In the genomic region with DNA sequence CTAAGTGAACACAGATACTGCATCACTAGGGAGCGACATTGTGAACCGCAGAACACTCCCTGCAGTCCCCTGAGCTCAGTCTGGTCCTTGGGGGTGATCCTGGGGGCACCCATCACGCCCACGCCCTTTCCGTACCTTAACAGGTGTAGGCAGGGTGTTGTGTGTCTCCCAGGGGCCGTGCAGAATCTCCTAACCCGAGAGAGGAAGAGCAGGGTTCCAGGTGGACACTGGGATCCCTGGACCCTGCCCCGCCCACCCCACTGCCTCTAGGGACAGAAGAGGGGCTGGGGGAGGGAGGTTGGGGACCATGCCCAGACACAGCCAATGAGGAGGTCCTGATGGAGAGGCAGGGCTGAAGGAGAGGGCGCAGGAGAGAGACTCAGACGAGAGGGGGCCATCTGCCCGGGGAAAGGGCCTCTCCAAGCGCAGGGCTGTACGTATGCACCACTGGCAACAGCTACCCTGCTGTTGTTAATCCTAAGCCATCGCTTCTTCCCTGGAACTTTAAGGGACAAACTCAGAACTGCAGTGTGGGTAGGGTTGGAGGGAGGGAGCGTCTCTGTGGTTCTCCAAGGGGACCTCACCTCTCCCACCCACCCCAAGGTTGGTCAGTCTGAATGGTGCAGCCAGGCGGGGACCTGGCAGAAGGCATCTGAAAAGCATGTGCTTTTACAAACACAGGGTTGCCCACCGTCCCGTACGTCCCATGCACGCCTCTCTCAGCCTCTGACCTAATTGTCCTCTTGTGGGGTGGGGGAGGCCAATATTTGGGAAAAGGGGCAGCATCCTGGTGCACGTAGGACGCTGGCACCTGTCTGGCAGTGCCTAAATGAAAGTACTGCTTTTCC, we compare ENCODE assay signal across 8 cellular contexts.
DNase-seq lines count a peak whose midpoint lies in the region; ATAC-seq and TF ChIP-seq lines count a peak whose summit lies in the region.

No MANE protein-coding gene starts in this region.

- ATAC-seq in GM21423 (IDR thresholded peaks at IDR 0.05; ENCODE audit: unreplicated experiment): peak; percentile 22
- ATAC-seq in SK-N-SH treated with all-trans-retinoic acid at 6 μM for 48 hours: no peak

- peak; percentile 15 to 25 for DNase-seq in AML-193 (lab: John Stamatoyannopoulos, UW)
- DNase-seq in NCI-H526 (lab: John Stamatoyannopoulos, UW): peak; percentile 71 to 86
- DNase-seq in activated gamma-delta T cell treated with Interleukin-2 at 50 U/mL for 16 hours: peak; percentile 29
- DNase-seq in stimulated activated CD4-positive, alpha-beta T cell treated with anti-CD3 and anti-CD28 coated beads, Interleukin-15, amount 100 ng/mL, for 24 hours: peak; percentile 70
- DNase-seq in NCI-H128 (lab: John Stamatoyannopoulos, UW; ENCODE audit: unreplicated experiment): no peak
- no peak for DNase-seq in D341Med (ENCODE audit: low spot score)

TF ChIP-seq in SK-N-SH treated with all-trans-retinoic acid at 6 μM for 48 hours, 23 proteins besides CTCF, POLR2A, EP300 and RAD21:
- TF ChIP-seq ZNF565 (CRISPR knock-in tag; conservative IDR thresholded peaks at IDR 0.05; ENCODE audit: low read depth): no peak
- no peak for TF ChIP-seq ESRRG (CRISPR knock-in tag; IDR thresholded peaks at IDR 0.05)
- no peak for TF ChIP-seq RARB (CRISPR knock-in tag; IDR thresholded peaks at IDR 0.05)
- no peak for TF ChIP-seq TOX (CRISPR knock-in tag; IDR thresholded peaks at IDR 0.05; ENCODE audit: borderline replicate concordance)
- no peak for TF ChIP-seq ZC3H10 (CRISPR knock-in tag; IDR thresholded peaks at IDR 0.05)
- no peak for TF ChIP-seq SNAI2 (CRISPR knock-in tag; IDR thresholded peaks at IDR 0.05)
- TF ChIP-seq, protein P1, sequence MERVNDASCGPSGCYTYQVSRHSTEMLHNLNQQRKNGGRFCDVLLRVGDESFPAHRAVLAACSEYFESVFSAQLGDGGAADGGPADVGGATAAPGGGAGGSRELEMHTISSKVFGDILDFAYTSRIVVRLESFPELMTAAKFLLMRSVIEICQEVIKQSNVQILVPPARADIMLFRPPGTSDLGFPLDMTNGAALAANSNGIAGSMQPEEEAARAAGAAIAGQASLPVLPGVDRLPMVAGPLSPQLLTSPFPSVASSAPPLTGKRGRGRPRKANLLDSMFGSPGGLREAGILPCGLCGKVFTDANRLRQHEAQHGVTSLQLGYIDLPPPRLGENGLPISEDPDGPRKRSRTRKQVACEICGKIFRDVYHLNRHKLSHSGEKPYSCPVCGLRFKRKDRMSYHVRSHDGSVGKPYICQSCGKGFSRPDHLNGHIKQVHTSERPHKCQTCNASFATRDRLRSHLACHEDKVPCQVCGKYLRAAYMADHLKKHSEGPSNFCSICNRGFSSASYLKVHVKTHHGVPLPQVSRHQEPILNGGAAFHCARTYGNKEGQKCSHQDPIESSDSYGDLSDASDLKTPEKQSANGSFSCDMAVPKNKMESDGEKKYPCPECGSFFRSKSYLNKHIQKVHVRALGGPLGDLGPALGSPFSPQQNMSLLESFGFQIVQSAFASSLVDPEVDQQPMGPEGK (CRISPR knock-in tag; IDR thresholded peaks at IDR 0.05; ENCODE audit: borderline replicate concordance): no peak
- TF ChIP-seq, protein P2, sequence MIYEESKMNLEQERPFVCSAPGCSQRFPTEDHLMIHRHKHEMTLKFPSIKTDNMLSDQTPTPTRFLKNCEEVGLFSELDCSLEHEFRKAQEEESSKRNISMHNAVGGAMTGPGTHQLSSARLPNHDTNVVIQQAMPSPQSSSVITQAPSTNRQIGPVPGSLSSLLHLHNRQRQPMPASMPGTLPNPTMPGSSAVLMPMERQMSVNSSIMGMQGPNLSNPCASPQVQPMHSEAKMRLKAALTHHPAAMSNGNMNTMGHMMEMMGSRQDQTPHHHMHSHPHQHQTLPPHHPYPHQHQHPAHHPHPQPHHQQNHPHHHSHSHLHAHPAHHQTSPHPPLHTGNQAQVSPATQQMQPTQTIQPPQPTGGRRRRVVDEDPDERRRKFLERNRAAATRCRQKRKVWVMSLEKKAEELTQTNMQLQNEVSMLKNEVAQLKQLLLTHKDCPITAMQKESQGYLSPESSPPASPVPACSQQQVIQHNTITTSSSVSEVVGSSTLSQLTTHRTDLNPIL (CRISPR knock-in tag; IDR thresholded peaks at IDR 0.05; ENCODE audit: low read depth): no peak
- no peak for TF ChIP-seq ARNTL (CRISPR knock-in tag; IDR thresholded peaks at IDR 0.05; ENCODE audit: borderline replicate concordance, low read depth)
- TF ChIP-seq GLIS3 (CRISPR knock-in tag; IDR thresholded peaks at IDR 0.05): no peak
- TF ChIP-seq ZNF70 (CRISPR knock-in tag; IDR thresholded peaks at IDR 0.05): no peak
TF ChIP-seq in SK-N-SH treated with all-trans-retinoic acid at 6 μM for 48 hours: peak in this region for 0.

Comparison
In these comparisons a context has a peak if more than half of its experiments do, and no peak if none do; other contexts are left out.
1. DNase-seq: peak in AML-193 (2 of 2), NCI-H526 (2 of 2), activated gamma-delta T cell treated with Interleukin-2 at 50 U/mL for 16 hours (single experiment) and stimulated activated CD4-positive, alpha-beta T cell treated with anti-CD3 and anti-CD28 coated beads, Interleukin-15, amount 100 ng/mL, for 24 hours (single experiment); none in NCI-H128 (single experiment) and D341Med (single experiment).